Comparison of ENCODE assay signal across 2 cellular contexts in the genomic region with DNA sequence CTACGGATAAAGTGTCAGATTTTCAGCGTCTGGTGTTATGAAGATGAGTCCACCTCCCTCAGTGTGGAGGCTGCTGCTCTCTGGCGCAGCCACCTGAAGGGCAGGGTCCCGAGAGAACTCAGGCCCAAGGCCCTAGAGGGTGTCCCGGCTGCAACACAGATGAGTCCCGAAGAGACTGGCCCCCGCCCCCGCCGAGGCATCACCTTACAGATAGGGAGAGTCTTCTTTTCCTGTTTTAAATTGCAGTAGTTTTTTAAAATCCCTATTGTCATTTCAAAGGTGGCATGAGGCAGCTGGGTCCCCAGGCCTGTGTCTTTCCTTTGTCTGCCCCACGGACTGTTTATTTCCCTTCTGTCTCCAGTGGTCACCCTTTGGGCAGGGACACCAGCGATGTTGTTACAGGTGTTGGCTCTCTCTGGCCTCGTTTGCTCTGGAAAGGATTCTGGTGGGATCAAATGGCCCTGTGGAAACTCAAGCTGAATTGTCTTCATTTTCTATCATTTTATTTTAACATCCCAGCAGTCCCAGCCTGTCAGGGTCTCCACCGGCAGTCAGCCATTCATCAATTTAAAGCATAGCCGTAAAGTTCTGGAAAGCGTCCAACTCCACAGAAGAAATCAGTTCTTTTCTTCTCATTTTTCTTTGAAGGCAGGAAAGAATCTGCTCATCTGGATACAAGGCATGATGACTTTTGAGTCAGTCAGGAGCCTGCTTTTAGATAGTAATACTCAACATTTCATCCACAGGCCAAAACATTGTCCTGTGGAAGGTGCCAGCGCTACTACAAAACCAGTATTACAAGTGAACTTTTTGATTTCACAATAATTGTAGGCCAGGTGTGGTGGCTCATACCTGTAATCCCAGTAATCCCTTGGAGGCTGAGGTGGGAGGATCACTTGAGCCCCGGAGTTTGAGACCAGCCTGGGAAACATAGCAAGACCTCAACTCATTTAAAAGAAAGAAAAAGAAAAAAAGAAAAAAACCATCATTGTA.
A peak's percentile ranks its signal among the peaks of the same experiment; 100 is the strongest.
TF ChIP-seq lines count a peak whose summit lies in the region.

No MANE protein-coding gene starts in this region.

TF ChIP-seq in HCT116, 20 proteins besides CTCF, POLR2A, EP300 and RAD21:
- TF ChIP-seq CEBPB (IDR thresholded peaks at IDR 0.05; ENCODE audit: low read depth), result peak; percentile 46; the same call in 1 of the 2 replicates
- no peak for TF ChIP-seq ELF1 (IDR thresholded peaks at IDR 0.05; ENCODE audit: borderline replicate concordance, low read depth)

TF ChIP-seq in H1, 55 proteins besides CTCF, POLR2A, EP300 and RAD21:
- no peak for TF ChIP-seq ASH2L (IDR thresholded peaks at IDR 0.05; ENCODE audit: low read length)
- peak; percentile 9 for TF ChIP-seq TAF7 (optimal IDR thresholded peaks at IDR 0.05; ENCODE audit: borderline replicate concordance, low read depth, low read length)
